Comparison of ENCODE assay signal across 1 cellular context in genomic region chr12:47801904-47802246, GRCh38.
TF ChIP-seq lines count a peak whose summit lies in the region.

No MANE protein-coding gene starts in this region.

TF ChIP-seq in IMR-90, 13 proteins besides CTCF, POLR2A, EP300 and RAD21 (continued from another document):
- TF ChIP-seq BHLHE40 (IDR thresholded peaks at IDR 0.05; ENCODE audit: low read depth, low read length) (no peak), CHD1 (IDR thresholded peaks at IDR 0.05; ENCODE audit: low read depth, low read length) (no peak), MAZ (IDR thresholded peaks at IDR 0.05; ENCODE audit: borderline replicate concordance, low read depth, low read length) (no peak), RCOR1 (IDR thresholded peaks at IDR 0.05; ENCODE audit: insufficient replicate concordance, low read length) (no peak), NFE2L2 (IDR thresholded peaks at IDR 0.05; ENCODE audit: low read depth, low read length) (no peak), RFX5 (IDR thresholded peaks at IDR 0.05; ENCODE audit: low read depth, low read length) (no peak), MAFK (IDR thresholded peaks at IDR 0.05; ENCODE audit: low read depth, low read length) (no peak), USF2 (IDR thresholded peaks at IDR 0.05; ENCODE audit: low read depth, low read length) (no peak), CEBPB (IDR thresholded peaks at IDR 0.05; ENCODE audit: low read depth, low read length) (no peak), ELK1 (IDR thresholded peaks at IDR 0.05; ENCODE audit: borderline replicate concordance, low read depth, low read length) (no peak), FOS (IDR thresholded peaks at IDR 0.05; ENCODE audit: low read depth, low read length) (no peak), MXI1 (IDR thresholded peaks at IDR 0.05; ENCODE audit: borderline replicate concordance, low read depth, low read length) (no peak)
